Comparison of ENCODE assay signal across 5 cellular contexts in genomic region chr9:4058931-4059330, GRCh38.
"Had no signal": no experiment of that assay in that cellular context is flagged by ENCODE, and none has a peak within 500 bp of the region (broad histone marks: within the 10 kb centered on the region; RNA-seq: fewer than 3 reads in every experiment).

No MANE protein-coding gene starts in this region.

- H3K4me1 Mint-ChIP-seq: GM23338, H9 had no signal

- H2AFZ ChIP-seq: GM23338 had no signal

- H3K27ac Mint-ChIP-seq: GM23338, H9 had no signal

- H3K4me2 ChIP-seq: GM23338 had no signal

- DNase-seq: H9, HCEC 1CT, IMR-90 had no signal

- H3K4me3 Mint-ChIP-seq: GM23338, H9 had no signal

- ATAC-seq: GM23338, K562 had no signal

- H3K4me3 ChIP-seq: GM23338, K562 had no signal
